1 cellular context compared by ENCODE assay signal in genomic region chr3:129514110-129514509, GRCh38.
TF ChIP-seq lines count a peak whose summit lies in the region.

No MANE protein-coding gene starts in this region.

TF ChIP-seq in H1, 55 proteins besides CTCF, POLR2A, EP300 and RAD21:
- TF ChIP-seq ATF3 (IDR thresholded peaks at IDR 0.05; ENCODE audit: insufficient read depth, low read depth, low read length) (no peak), BACH1 (IDR thresholded peaks at IDR 0.05; ENCODE audit: low read length) (no peak), BRCA1 (IDR thresholded peaks at IDR 0.05; ENCODE audit: low read depth, low read length) (no peak), KDM1A (IDR thresholded peaks at IDR 0.05; ENCODE audit: borderline replicate concordance, low read length) (no peak), PHF8 (conservative IDR thresholded peaks at IDR 0.05; ENCODE audit: low read depth, low read length) (no peak), SIN3A (conservative IDR thresholded peaks at IDR 0.05 in 1 of 2, IDR thresholded peaks at IDR 0.05 in 1 of 2; ENCODE audit: low read depth in 1 of 2, low read length in 2 of 2) (no peak), EGR1 (IDR thresholded peaks at IDR 0.05; ENCODE audit: borderline replicate concordance, low read depth, low read length) (no peak), NANOG (IDR thresholded peaks at IDR 0.05; ENCODE audit: insufficient read depth, low read depth, low read length, poor library complexity, severe bottlenecking) (no peak)
